11 cellular contexts compared by ENCODE assay signal in the genomic region with DNA sequence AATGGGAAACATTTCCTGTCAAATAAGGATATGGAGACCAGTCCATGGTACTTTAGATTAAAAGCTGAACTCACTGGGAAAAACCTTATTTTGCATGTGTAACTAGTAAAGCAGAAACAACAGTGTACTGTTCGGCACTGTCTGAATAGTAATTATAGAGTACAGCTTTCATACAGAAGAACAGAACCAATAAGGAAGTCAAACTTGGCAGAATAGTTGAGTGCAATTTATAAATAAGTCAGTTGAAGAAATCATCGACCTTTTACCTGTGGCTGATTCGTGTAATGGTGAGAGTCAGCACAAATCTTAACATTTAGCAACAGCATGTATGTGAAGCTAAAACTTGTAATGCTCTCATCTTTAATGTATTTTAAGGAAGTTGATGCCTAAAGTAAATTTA. TPM values are rescaled to one million over a fixed set of nuclear protein-coding genes. Genes with fewer than 3 reads are reported as not detected.
DNase-seq lines count a peak whose midpoint lies in the region; ATAC-seq, FAIRE-seq and TF ChIP-seq lines count a peak whose summit lies in the region.
"Not testable (repeated sequence)": the region's sequence is repeated elsewhere in the genome, so short reads cannot be mapped to it uniquely, and the experiment has no call there.
"Had no signal": no experiment of that assay in that cellular context is flagged by ENCODE, and none has a peak within 500 bp of the region (broad histone marks: within the 10 kb centered on the region; RNA-seq: fewer than 3 reads in every experiment).

No MANE protein-coding gene starts in this region.

- not testable (repeated sequence) for H2AFZ ChIP-seq in GM12878 (ENCODE audit: control insufficient read depth, low read depth, low read length)

- H3K9me3 Mint-ChIP-seq in stimulated activated memory B cell treated with anti-CD40 and anti-IgM and Interleukin-4, amounts not matched to agents 10 μg/mL and 1 μg/mL and 100 μg/mL, for 72 hours: not testable (repeated sequence)

- H3K36me3 Mint-ChIP-seq in stimulated activated memory B cell treated with anti-CD40 and anti-IgM and Interleukin-4, amounts not matched to agents 10 μg/mL and 1 μg/mL and 100 μg/mL, for 72 hours: not testable (repeated sequence)

- intact Hi-C loops in GM12878 (cut with micrococcal nuclease; ENCODE audit: unreplicated experiment); left colon (cut with DNase I, micrococcal nuclease); mucosa of descending colon (cut with DNase I, micrococcal nuclease): not testable (repeated sequence)

- H3K27ac Mint-ChIP-seq in stimulated activated memory B cell treated with anti-CD40 and anti-IgM and Interleukin-4, amounts not matched to agents 10 μg/mL and 1 μg/mL and 100 μg/mL, for 72 hours: not testable (repeated sequence)

- not testable (repeated sequence) for H3K4me3 ChIP-seq in GM12878, mucosa of descending colon

- DNase-seq in GM12878 (ENCODE audit: low read depth, low spot score); left colon; mucosa of descending colon: not testable (repeated sequence)

- POLR2A ChIA-PET in GM12878 (lab: Charles Lee): not testable (repeated sequence)

- FAIRE-seq in GM12878 (lab: Jason Lieb, UNC): not testable (repeated sequence)

- not testable (repeated sequence) for H4K20me1 ChIP-seq in GM12878 (ENCODE audit: control insufficient read depth, insufficient read depth)

- H3K4me3 Mint-ChIP-seq in stimulated activated memory B cell treated with anti-CD40 and anti-IgM and Interleukin-4, amounts not matched to agents 10 μg/mL and 1 μg/mL and 100 μg/mL, for 72 hours: not testable (repeated sequence)

- H3K4me2 ChIP-seq in GM12878 (ENCODE audit: control insufficient read depth, insufficient read depth): not testable (repeated sequence)

- TF ChIP-seq CTCF in GM12878 (IDR thresholded peaks at IDR 0.05 in 2 of 3, conservative IDR thresholded peaks at IDR 0.05 in 1 of 3; ENCODE audit: control insufficient read depth in 2 of 3, extremely low read depth in 1 of 3, insufficient read depth in 1 of 3, low read depth in 3 of 3, low read length in 3 of 3); mucosa of descending colon (IDR thresholded peaks at IDR 0.05): not testable (repeated sequence)

- not testable (repeated sequence) for H3K4me1 Mint-ChIP-seq in stimulated activated memory B cell treated with anti-CD40 and anti-IgM and Interleukin-4, amounts not matched to agents 10 μg/mL and 1 μg/mL and 100 μg/mL, for 72 hours

- not testable (repeated sequence) for H3K27ac ChIP-seq in GM12878 (ENCODE audit: control insufficient read depth, insufficient read depth)

- in situ Hi-C loops in GM12878 (cut with MboI): not testable (repeated sequence)

- SMC1A ChIA-PET in GM12878 (lab: Charles Lee; ENCODE audit: uncharacterized antibody, unreplicated experiment): not testable (repeated sequence)

- ATAC-seq in GM18858 (IDR thresholded peaks at IDR 0.05; ENCODE audit: unreplicated experiment) (peak; percentile 71), GM18907 (IDR thresholded peaks at IDR 0.05; ENCODE audit: unreplicated experiment) (peak; percentile 89), HG03280 (IDR thresholded peaks at IDR 0.05; ENCODE audit: unreplicated experiment) (peak; percentile 55), HG03565 (IDR thresholded peaks at IDR 0.05; ENCODE audit: unreplicated experiment) (peak; percentile 51), GM12878 (peak; percentile 67), left colon (peak; percentile 86), mucosa of descending colon (peak; percentile 66)
- peak; percentile 66 for ATAC-seq in stimulated activated memory B cell treated with anti-CD40 and anti-IgM and Interleukin-4, amounts not matched to agents 10 μg/mL and 1 μg/mL and 100 μg/mL, for 72 hours

- not testable (repeated sequence) for H3K9me3 ChIP-seq in GM12878 (replicated peaks; ENCODE audit: control insufficient read depth, insufficient read depth, low read length); mucosa of descending colon

- WGBS in GM12878 (ENCODE audit: insufficient coverage, insufficient replicate concordance, low lambda C conversion rate, missing lambda C conversion rate): no CpG with 5 or more reads among the region's 3 CpGs

- not testable (repeated sequence) for H3K27me3 ChIP-seq in GM12878 (replicated peaks in 1 of 2; ENCODE audit: control insufficient read depth in 2 of 2, insufficient read depth in 2 of 2, low read length in 1 of 2)

- H3K36me3 ChIP-seq in GM12878 (ENCODE audit: control insufficient read depth in 2 of 2, insufficient read depth in 2 of 2, low read length in 1 of 2); mucosa of descending colon (ENCODE audit: low read depth): not testable (repeated sequence)

- H3K79me2 ChIP-seq in GM12878 (ENCODE audit: control insufficient read depth, insufficient read depth, low read length): not testable (repeated sequence)

- CTCF ChIA-PET in GM12878 (lab: Yijun Ruan, JAX): interaction anchor here (0.6 kb wide), 1 partner anchor 193 kb away, joined by 3 read pairs; no protein-coding TSS in a partner anchor

- H3K27me3 Mint-ChIP-seq in stimulated activated memory B cell treated with anti-CD40 and anti-IgM and Interleukin-4, amounts not matched to agents 10 μg/mL and 1 μg/mL and 100 μg/mL, for 72 hours: not testable (repeated sequence)

- TF ChIP-seq RAD21 in GM12878 (IDR thresholded peaks at IDR 0.05; ENCODE audit: insufficient read depth, low read depth, low read length): not testable (repeated sequence)

- not testable (repeated sequence) for H3K4me1 ChIP-seq in GM12878 (ENCODE audit: control insufficient read depth, insufficient read depth, low read length); mucosa of descending colon (ENCODE audit: low read depth)

- not testable (repeated sequence) for TF ChIP-seq POLR2A in GM12878 (IDR thresholded peaks at IDR 0.05; ENCODE audit: low read depth, low read length)

- not testable (repeated sequence) for TF ChIP-seq EP300 in GM12878 (IDR thresholded peaks at IDR 0.05; ENCODE audit: borderline replicate concordance in 1 of 2, control insufficient read depth in 1 of 2, low read depth in 2 of 2, low read length in 2 of 2)

- RAD21 ChIA-PET in GM12878 (lab: Charles Lee; ENCODE audit: unreplicated experiment): not testable (repeated sequence)

- not testable (repeated sequence) for BruUV-seq in GM12878 (replicated peaks; lab: Mats Ljungman, UMichigan)

- not testable (repeated sequence) for H3K9ac ChIP-seq in GM12878 (ENCODE audit: control insufficient read depth, insufficient read depth, low read length)

RNA-seq across cellular contexts. Expression of gene CD8B, which starts 24.3 kb away (rescaled TPM):
- not detected in 2 replicates for total RNA-seq in GM12878 (2013; cell fraction: nucleolus; rRNA removed)
- total RNA-seq in GM12878 (2014; rRNA removed) (not detected in 2 replicates), GM12878 (2014; rRNA removed; fragmentation: Illumina TruSeq; extraction: Trizol) (not detected in 2 replicates), GM12878 (2021) (0.21 TPM in 1 of 2 replicates, not detected in the other), left colon (1 to 10 TPM; 1.3 TPM), mucosa of descending colon (1 to 10 TPM; 1.5 to 3.8 (median 2.9) TPM)
- not detected for polyA plus RNA-seq in GM12878 (2011; ENCODE audit: low read depth)
- polyA plus RNA-seq in GM12878 (2011; rRNA removed) (not detected in 2 replicates), GM12878 (2014; fragmentation: Illumina TruSeq; extraction: Trizol) (not detected in 2 replicates), GM12878 (2014; fragmentation: Nextera tagmentation; extraction: Ambion mirVana) (not detected), GM12878 (2014; rRNA removed) (not detected in 2 replicates), GM12878 (2016; fragmentation: Nextera tagmentation; extraction: Ambion mirVana) (not detected)
- not detected in 2 replicates for polyA plus RNA-seq in GM12878 (2011; cell fraction: cytosol; rRNA removed)
- not detected in 2 replicates for polyA plus RNA-seq in GM12878 (2011; cell fraction: nucleus; rRNA removed)
- polyA plus RNA-seq in GM12878 (2012): not detected in 2 replicates
- not detected in 2 replicates for polyA minus RNA-seq in GM12878 (2011; rRNA and poly(A)+ RNA removed)
- polyA minus RNA-seq in GM12878 (2011; cell fraction: cytosol; rRNA and poly(A)+ RNA removed): not detected in 2 replicates
- polyA minus RNA-seq in GM12878 (2011; cell fraction: nucleus; rRNA and poly(A)+ RNA removed): not detected in 2 replicates
- total RNA-seq: B cell, HFFc6 had no signal
- polyA plus RNA-seq: AG04450 had no signal

RNA-seq across cellular contexts. Expression of gene RGPD1, which starts 55.9 kb away (rescaled TPM):
- total RNA-seq in GM12878 (2013; cell fraction: nucleolus; rRNA removed): 1.2 and 1.9 TPM in 2 replicates
- 0.06 TPM in 1 of 2 replicates, not detected in the other for total RNA-seq in GM12878 (2014; rRNA removed)
- total RNA-seq in GM12878 (2014; rRNA removed; fragmentation: Illumina TruSeq; extraction: Trizol): 0.27 and 0.32 TPM in 2 replicates
- total RNA-seq in GM12878 (2021): 0.13 and 0.19 TPM in 2 replicates
- not detected for polyA plus RNA-seq in GM12878 (2011; ENCODE audit: low read depth)
- polyA plus RNA-seq in GM12878 (2011; rRNA removed): 0.04 and 0.06 TPM in 2 replicates
- not detected in 2 replicates for polyA plus RNA-seq in GM12878 (2011; cell fraction: cytosol; rRNA removed)
- polyA plus RNA-seq in GM12878 (2011; cell fraction: nucleus; rRNA removed): 0.03 TPM in 1 of 2 replicates, not detected in the other
- 0.07 and 0.08 TPM in 2 replicates for polyA plus RNA-seq in GM12878 (2012)
- polyA plus RNA-seq in GM12878 (2014; fragmentation: Illumina TruSeq; extraction: Trizol): 0.24 and 0.28 TPM in 2 replicates
- under 1 TPM; 0.02 to 0.11 TPM for polyA plus RNA-seq in GM12878 (2014; fragmentation: Nextera tagmentation; extraction: Ambion mirVana)
- polyA plus RNA-seq in GM12878 (2014; rRNA removed): 0.01 and 0.08 TPM in 2 replicates
- polyA plus RNA-seq in GM12878 (2016; fragmentation: Nextera tagmentation; extraction: Ambion mirVana): under 1 TPM; 0.11 to 0.16 TPM
- not detected in 2 replicates for polyA minus RNA-seq in GM12878 (2011; rRNA and poly(A)+ RNA removed)
- not detected in 2 replicates for polyA minus RNA-seq in GM12878 (2011; cell fraction: cytosol; rRNA and poly(A)+ RNA removed)
- not detected in 2 replicates for polyA minus RNA-seq in GM12878 (2011; cell fraction: nucleus; rRNA and poly(A)+ RNA removed)
- under 1 TPM in 1 of 2 donors, not detected in 1; 0.36 TPM for total RNA-seq in left colon
- total RNA-seq in mucosa of descending colon: 1 to 10 TPM in 2 of 3 donors, not detected in 1; 1.1 to 2.0 TPM
